9 cellular contexts compared by ENCODE assay signal in the genomic region with DNA sequence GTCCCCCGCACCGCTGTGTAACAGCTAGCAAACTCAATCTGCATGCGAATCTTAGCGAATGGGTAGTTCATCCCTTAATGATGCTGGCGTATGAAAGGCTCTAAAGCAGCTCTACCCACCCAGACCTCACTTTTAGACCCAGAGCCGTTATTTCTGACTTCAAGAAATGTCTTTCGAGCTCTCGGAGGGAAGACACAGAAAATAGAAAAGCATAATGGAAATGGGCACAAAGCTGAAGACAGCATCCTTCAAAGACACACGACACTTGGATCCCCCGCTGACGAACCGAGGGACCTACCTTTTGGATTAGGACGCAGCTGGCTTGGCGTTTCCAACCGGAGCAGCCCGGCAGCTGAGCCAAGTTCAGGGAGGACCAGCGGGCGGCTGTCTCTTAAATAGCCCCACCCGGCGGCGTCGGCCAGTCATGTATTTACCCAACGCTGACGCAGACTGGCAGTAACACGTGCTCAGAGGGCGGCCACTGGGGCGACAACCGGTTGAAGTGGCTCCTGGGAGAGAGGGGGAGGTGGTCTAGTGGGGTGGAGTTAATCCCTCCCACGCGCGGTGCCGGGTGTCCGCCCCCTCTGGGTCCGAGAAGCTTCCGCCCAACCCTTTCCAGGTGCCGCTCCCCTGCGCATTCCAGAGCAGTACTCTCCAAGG. TPM values are rescaled to one million over a fixed set of nuclear protein-coding genes. Genes with fewer than 3 reads are reported as not detected.
DNase-seq lines count a peak whose midpoint lies in the region; ATAC-seq and TF ChIP-seq lines count a peak whose summit lies in the region.
"Had no signal": no experiment of that assay in that cellular context is flagged by ENCODE, and none has a peak within 500 bp of the region (broad histone marks: within the 10 kb centered on the region; RNA-seq: fewer than 3 reads in every experiment).

No MANE protein-coding gene starts in this region.

- TF ChIP-seq CTCF in epithelial cell of esophagus (IDR thresholded peaks at IDR 0.05; ENCODE audit: insufficient read depth, low read depth, low read length, missing control alignments) (no peak), omental fat pad (IDR thresholded peaks at IDR 0.05) (no peak)

- peak; percentile 48 for ATAC-seq in omental fat pad (ENCODE audit: low FRiP score)
- ATAC-seq in GM21367 (IDR thresholded peaks at IDR 0.05; ENCODE audit: unreplicated experiment), result no peak
- no peak for ATAC-seq in HG03457 (IDR thresholded peaks at IDR 0.05; ENCODE audit: unreplicated experiment)

- no peak overlapping the region for H3K4me3 ChIP-seq in epithelial cell of esophagus (ENCODE audit: low read length)

- peak; percentile 19 for DNase-seq in Caki2 (ENCODE audit: low read depth)
- DNase-seq in NCI-H2227 treated with DMSO at 0.1 percent for 48 hours (lab: John Stamatoyannopoulos, UW), result peak; percentile 13
- peak; percentile 73 for DNase-seq in epithelial cell of esophagus (ENCODE audit: low read depth)
- peak; percentile 34 for DNase-seq in omental fat pad (ENCODE audit: low spot score)
- no peak for DNase-seq in C1 segment of cervical spinal cord (lab: John Stamatoyannopoulos, UW)
- no peak for DNase-seq in HPDE6-E6E7 (ENCODE audit: extremely low spot score)
- DNase-seq: immature natural killer cell had no signal

- in situ Hi-C loops in Caki2 (cut with HindIII; ENCODE audit: low pct_unique_long_range_greater_than_20kb, low sequenced_read_pairs), result no loop called here

RNA-seq across cellular contexts. Expression of gene CCK, which starts 1.5 kb away (rescaled TPM):
- not detected in 2 replicates for total RNA-seq in Caki2 (2014; rRNA removed; shearing (Covaris generic); ENCODE audit: low replicate concordance)
- total RNA-seq in omental fat pad, result 1 to 10 TPM in 1 of 4 donors, not detected in 3; 1.6 TPM

Comparison
In these comparisons a context has a peak if more than half of its experiments do, and no peak if none do; other contexts are left out.
1. DNase-seq: peak in Caki2 (single experiment), NCI-H2227 treated with DMSO at 0.1 percent for 48 hours (single experiment), epithelial cell of esophagus (single experiment) and omental fat pad (single experiment); none in C1 segment of cervical spinal cord (0 of 14) and HPDE6-E6E7 (single experiment).